16 cellular contexts compared by ENCODE assay signal in genomic region chr16:50520451-50521245, GRCh38. TPM values are rescaled to one million over a fixed set of nuclear protein-coding genes. Genes with fewer than 3 reads are reported as not detected.
A peak's percentile ranks its signal among the peaks of the same experiment; 100 is the strongest.
DNase-seq lines count a peak whose midpoint lies in the region; ATAC-seq and TF ChIP-seq lines count a peak whose summit lies in the region.
"Had no signal": no experiment of that assay in that cellular context is flagged by ENCODE, and none has a peak within 500 bp of the region (broad histone marks: within the 10 kb centered on the region; RNA-seq: fewer than 3 reads in every experiment).

No MANE protein-coding gene starts in this region.

- no peak overlapping the region for H3K4me3 Mint-ChIP-seq in central memory CD8-positive, alpha-beta T cell
- no peak overlapping the region for H3K4me3 Mint-ChIP-seq in endothelial cell (ENCODE audit: unreplicated experiment)
- H3K4me3 Mint-ChIP-seq: activated CD4-positive, alpha-beta T cell treated with anti-CD3 and anti-CD28 coated beads for 36 hours; activated naive CD4-positive, alpha-beta T cell treated with anti-CD3 and anti-CD28 coated beads, Interleukin-2, amount 10 ng/mL, durations not matched to agents 7 days and 5 days had no signal

- H3K4me1 Mint-ChIP-seq in central memory CD8-positive, alpha-beta T cell = no peaks in the 10 kb centered on the region
- H3K4me1 Mint-ChIP-seq in endothelial cell (ENCODE audit: unreplicated experiment) = no peaks in the 10 kb centered on the region
- H3K4me1 Mint-ChIP-seq: activated CD4-positive, alpha-beta T cell treated with anti-CD3 and anti-CD28 coated beads for 36 hours; activated naive CD4-positive, alpha-beta T cell treated with anti-CD3 and anti-CD28 coated beads, Interleukin-2, amount 10 ng/mL, durations not matched to agents 7 days and 5 days; brain had no signal

- peak overlapping the region; percentile 1 for H3K27ac Mint-ChIP-seq in central memory CD8-positive, alpha-beta T cell (ENCODE audit: low read depth)
- H3K27ac Mint-ChIP-seq in endothelial cell (ENCODE audit: unreplicated experiment) = no peak overlapping the region
- H3K27ac Mint-ChIP-seq: activated CD4-positive, alpha-beta T cell treated with anti-CD3 and anti-CD28 coated beads for 36 hours; activated naive CD4-positive, alpha-beta T cell treated with anti-CD3 and anti-CD28 coated beads, Interleukin-2, amount 10 ng/mL, durations not matched to agents 7 days and 5 days; brain had no signal

- H3K27me3 Mint-ChIP-seq in central memory CD8-positive, alpha-beta T cell = peaks cover 52% of the 10 kb centered on the region
- H3K27me3 Mint-ChIP-seq in endothelial cell (ENCODE audit: unreplicated experiment) = no peaks in the 10 kb centered on the region
- H3K27me3 Mint-ChIP-seq: activated CD4-positive, alpha-beta T cell treated with anti-CD3 and anti-CD28 coated beads for 36 hours had no signal

- H3K27me3 ChIP-seq in SJCRH30 = no peaks in the 10 kb centered on the region

- no peaks in the 10 kb centered on the region; the same call in 1 of the 2 replicates for H3K9me3 ChIP-seq in HEK293 (ENCODE audit: control insufficient read depth, insufficient read depth, low read depth, low read length)
- peaks cover 4% of the 10 kb centered on the region; the same call in 1 of the 2 replicates for H3K9me3 ChIP-seq in SJCRH30 (replicated peaks)

- H3K4me3 ChIP-seq in HEK293 (ENCODE audit: low read depth, low read length) = no peak overlapping the region
- H3K4me3 ChIP-seq in SJCRH30 = no peak overlapping the region

- H3K4me1 ChIP-seq in HEK293 (ENCODE audit: control insufficient read depth, insufficient read depth, low read length) (no peaks in the 10 kb centered on the region; the same call in 1 of the 2 replicates), SJCRH30 (no peaks in the 10 kb centered on the region)

- POLR2A ChIA-PET in HEK293 (lab: Yijun Ruan, JAX) = no interaction called here

- no peaks in the 10 kb centered on the region for H3K36me3 Mint-ChIP-seq in central memory CD8-positive, alpha-beta T cell (ENCODE audit: insufficient read depth)
- peaks cover 7% of the 10 kb centered on the region for H3K36me3 Mint-ChIP-seq in endothelial cell (ENCODE audit: low read depth, unreplicated experiment)

- peaks cover 11% of the 10 kb centered on the region for H3K9me3 Mint-ChIP-seq in central memory CD8-positive, alpha-beta T cell
- peaks cover 7% of the 10 kb centered on the region for H3K9me3 Mint-ChIP-seq in endothelial cell (ENCODE audit: unreplicated experiment)

- DNase-seq in central memory CD8-positive, alpha-beta T cell (ENCODE audit: low spot score in 2 of 2) = no peak
- DNase-seq in mesenteric fat pad (ENCODE audit: low spot score) (peak; percentile 4), SJCRH30 (no peak), endothelial cell (ENCODE audit: low spot score) (no peak)
- peak; percentile 5 for DNase-seq in stimulated activated CD8-positive, alpha-beta memory T cell treated with anti-CD3 and anti-CD28 coated beads, Interleukin-4, amount 100 ng/mL, for 48 hours
- DNase-seq in activated CD4-positive, CD25-positive, alpha-beta regulatory T cell treated with anti-CD3 and anti-CD28 coated beads, Interleukin-2, amount 50 U/mL, for 72 hours = no peak
- DNase-seq: activated CD4-positive, alpha-beta T cell treated with anti-CD3 and anti-CD28 coated beads for 36 hours; activated CD8-positive, alpha-beta memory T cell treated with anti-CD3 and anti-CD28 coated beads, Interleukin-2, amount 50 U/mL, for 48 hours; activated naive CD4-positive, alpha-beta T cell treated with anti-CD3 and anti-CD28 coated beads, Interleukin-2, amount 10 ng/mL, durations not matched to agents 7 days and 5 days; DMS 273 treated with DMSO at 0.1 percent for 48 hours; left colon; NCI-H2029 treated with DMSO at 0.1 percent for 48 hours; NCI-H510A treated with DMSO at 0.1 percent for 48 hours; OCI-M1 had no signal

- no peak for TF ChIP-seq CTCF in HEK293 (tag by site-specific recombination; IDR thresholded peaks at IDR 0.05)
- TF ChIP-seq CTCF in endothelial cell (IDR thresholded peaks at IDR 0.05; ENCODE audit: unreplicated experiment) = no peak

- CTCF ChIA-PET in HEK293 (lab: Yijun Ruan, JAX) = interaction anchor here (2.6 kb wide), 1 partner anchor 10 kb away, joined by 9 read pairs; no protein-coding TSS in a partner anchor

- no peaks in the 10 kb centered on the region for H3K36me3 ChIP-seq in HEK293 (ENCODE audit: control insufficient read depth in 2 of 2, insufficient read depth in 1 of 2, low read length in 2 of 2)
- H3K36me3 ChIP-seq in SJCRH30 = no peaks in the 10 kb centered on the region

- H3K27ac ChIP-seq in HEK293 (ENCODE audit: extremely low read depth, low read depth, low read length) (no peak overlapping the region), SJCRH30 (no peak overlapping the region)

- no peak for ATAC-seq in central memory CD8-positive, alpha-beta T cell (replicated peaks; ENCODE audit: extremely low read depth, poor library complexity, severe bottlenecking)
- ATAC-seq: activated CD4-positive, alpha-beta T cell treated with anti-CD3 and anti-CD28 coated beads for 36 hours; left colon had no signal

TF ChIP-seq in HEK293, 187 proteins besides CTCF, POLR2A, EP300 and RAD21 (continues in another document):
- TF ChIP-seq GLIS1 (tag by site-specific recombination; IDR thresholded peaks at IDR 0.05) (no peak), ZNF292 (tag by site-specific recombination; IDR thresholded peaks at IDR 0.05; ENCODE audit: borderline replicate concordance, low read depth) (no peak), ZNF239 (tag by site-specific recombination; IDR thresholded peaks at IDR 0.05) (no peak), ZBTB1 (tag by site-specific recombination; IDR thresholded peaks at IDR 0.05) (no peak), ZNF404 (tag by site-specific recombination; IDR thresholded peaks at IDR 0.05) (no peak), ZNF596 (tag by site-specific recombination; IDR thresholded peaks at IDR 0.05) (peak; percentile 87), ZNF114 (tag by site-specific recombination; IDR thresholded peaks at IDR 0.05) (no peak), ZNF202 (tag by site-specific recombination; IDR thresholded peaks at IDR 0.05; ENCODE audit: borderline replicate concordance) (no peak), PRDM1 (tag by site-specific recombination; IDR thresholded peaks at IDR 0.05) (peak; percentile 85), INSM2 (tag by site-specific recombination; IDR thresholded peaks at IDR 0.05) (no peak), ZNF677 (tag by site-specific recombination; IDR thresholded peaks at IDR 0.05) (no peak), ZNF26 (tag by site-specific recombination; IDR thresholded peaks at IDR 0.05) (no peak), ZNF777 (tag by site-specific recombination; IDR thresholded peaks at IDR 0.05; ENCODE audit: borderline replicate concordance) (no peak), REPIN1 (tag by site-specific recombination; IDR thresholded peaks at IDR 0.05; ENCODE audit: low read depth) (no peak), ZNF521 (tag by site-specific recombination; IDR thresholded peaks at IDR 0.05) (no peak), ZNF561 (tag by site-specific recombination; IDR thresholded peaks at IDR 0.05; ENCODE audit: borderline replicate concordance) (no peak), ZNF366 (tag by site-specific recombination; conservative IDR thresholded peaks at IDR 0.05) (peak; percentile 81), ZEB2 (tag by site-specific recombination; IDR thresholded peaks at IDR 0.05) (no peak), ZNF530 (tag by site-specific recombination; IDR thresholded peaks at IDR 0.05; ENCODE audit: low read depth) (no peak)

RNA-seq across cellular contexts. Expression of gene NKD1, which starts 27.5 kb away (rescaled TPM):
- 2.4 TPM for total RNA-seq in mesenteric fat pad
- 0.02 TPM in 1 of 2 replicates, not detected in the other for total RNA-seq in SJCRH30 (2014; rRNA removed; shearing (Covaris generic))
- 2.4 TPM for total RNA-seq in endothelial cell (ENCODE audit: unreplicated experiment)

Comparison
In these comparisons a context has a peak if more than half of its experiments do, and no peak if none do; other contexts are left out.
1. DNase-seq: peak in mesenteric fat pad (single experiment) and stimulated activated CD8-positive, alpha-beta memory T cell treated with anti-CD3 and anti-CD28 coated beads, Interleukin-4, amount 100 ng/mL, for 48 hours (single experiment); none in central memory CD8-positive, alpha-beta T cell (0 of 2), SJCRH30 (0 of 2), endothelial cell (single experiment) and activated CD4-positive, CD25-positive, alpha-beta regulatory T cell treated with anti-CD3 and anti-CD28 coated beads, Interleukin-2, amount 50 U/mL, for 72 hours (single experiment).